Comparison of ENCODE assay signal across 8 cellular contexts in the genomic region with DNA sequence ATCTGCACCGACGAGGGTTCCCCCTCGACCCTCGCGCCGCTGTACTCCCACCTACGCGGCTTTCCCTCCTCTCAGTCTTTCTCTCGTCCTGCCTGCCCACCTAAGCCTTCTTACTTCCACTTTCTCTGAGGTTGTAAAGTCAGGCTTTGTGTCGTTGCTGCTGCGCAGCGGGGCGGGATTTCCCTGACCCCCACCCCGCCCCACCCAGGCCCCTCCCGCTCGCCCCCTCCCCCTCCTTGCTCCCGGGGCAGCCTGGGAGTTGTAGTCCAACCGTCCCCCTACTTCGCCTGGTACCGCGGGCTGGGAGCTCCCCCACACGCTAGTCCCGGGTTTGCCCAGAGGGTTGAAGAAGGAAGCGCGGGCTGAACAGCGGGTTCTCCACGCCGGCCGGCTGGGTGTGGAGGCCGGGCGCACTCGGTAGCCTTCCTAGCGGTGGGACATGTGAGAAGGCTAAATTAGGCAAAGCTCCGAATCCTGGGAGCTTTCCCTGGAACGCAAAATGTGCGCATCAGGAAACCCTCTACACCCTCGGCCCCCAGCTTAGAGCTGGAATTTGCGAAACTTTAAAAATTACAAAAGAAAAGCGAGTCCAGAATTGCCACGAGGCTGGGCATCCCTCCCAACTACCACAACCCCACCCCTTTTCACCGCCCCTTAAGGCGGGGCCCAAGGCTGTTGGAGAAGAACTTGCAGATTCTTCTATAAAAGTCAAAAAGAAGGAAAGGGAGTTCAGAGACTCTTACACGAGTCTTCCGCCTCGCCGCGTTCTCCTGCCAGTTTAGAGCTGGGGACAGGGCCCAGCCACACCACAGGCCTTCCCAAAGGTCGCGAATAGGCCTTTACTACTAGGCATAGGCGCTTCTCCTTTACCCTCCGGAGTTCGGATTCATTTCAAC. TPM values are rescaled to one million over a fixed set of nuclear protein-coding genes. Genes with fewer than 3 reads are reported as not detected.
DNase-seq lines count a peak whose midpoint lies in the region; ATAC-seq and TF ChIP-seq lines count a peak whose summit lies in the region.

ATP11C (minus strand) TSS at position 153 of the 896 bp plus-strand sequence. CDS start 1,011 bp downstream, outside the sequence.

- DNase-seq in AG09309 (ENCODE audit: low read depth) (peak; percentile 54), NCI-H524 (lab: John Stamatoyannopoulos, UW) (peak; percentile 84 to 89), medulla oblongata (ENCODE audit: extremely low spot score) (peak; percentile 86)
- DNase-seq in activated CD8-positive, alpha-beta T cell treated with anti-CD3 and anti-CD28 coated beads for 36 hours, result peak; percentile 86
- peak; percentile 73 for DNase-seq in effector CD4-positive, alpha-beta T cell
- peak; percentile 60 to 75 (median 73) for DNase-seq in stimulated activated CD4-positive, alpha-beta T cell treated with anti-CD3 and anti-CD28 coated beads, TNF-alpha, amount 100 ng/mL, for 48 hours (ENCODE audit: low read depth in 3 of 3)

- TF ChIP-seq CTCF in AG09309 (IDR thresholded peaks at IDR 0.05; ENCODE audit: control insufficient read depth, insufficient read depth, low read depth, low read length, missing control alignments), result peak; percentile 10
- TF ChIP-seq CTCF in activated CD8-positive, alpha-beta T cell treated with anti-CD3 and anti-CD28 coated beads for 36 hours (IDR thresholded peaks at IDR 0.05), result no peak

- no peaks in the 10 kb centered on the region for H3K27me3 Mint-ChIP-seq in activated CD8-positive, alpha-beta T cell treated with anti-CD3 and anti-CD28 coated beads for 36 hours

- ATAC-seq in GM18868 (IDR thresholded peaks at IDR 0.05; ENCODE audit: unreplicated experiment) (peak; percentile 78), HG03103 (IDR thresholded peaks at IDR 0.05; ENCODE audit: low read depth, unreplicated experiment) (peak; percentile 68)
- ATAC-seq in activated CD8-positive, alpha-beta T cell treated with anti-CD3 and anti-CD28 coated beads for 36 hours, result peak; percentile 92

- peak within 1 kb of the TSS; percentile 94 for H3K27ac Mint-ChIP-seq in activated CD8-positive, alpha-beta T cell treated with anti-CD3 and anti-CD28 coated beads for 36 hours

- peak within 1 kb of the TSS; percentile 85 for H3K4me3 ChIP-seq in AG09309 (ENCODE audit: control insufficient read depth, low read depth, low read length)

- H3K9me3 Mint-ChIP-seq in activated CD8-positive, alpha-beta T cell treated with anti-CD3 and anti-CD28 coated beads for 36 hours, result no peaks in the 10 kb centered on the region

- H3K4me3 Mint-ChIP-seq in activated CD8-positive, alpha-beta T cell treated with anti-CD3 and anti-CD28 coated beads for 36 hours, result peak within 1 kb of the TSS; percentile 76

- intact Hi-C loops in activated CD8-positive, alpha-beta T cell treated with anti-CD3 and anti-CD28 coated beads for 36 hours (cut with micrococcal nuclease), result no loop called here

- POLR2A ChIA-PET in activated CD8-positive, alpha-beta T cell treated with anti-CD3 and anti-CD28 coated beads for 36 hours (lab: Charles Lee), result no interaction called here

- H3K36me3 Mint-ChIP-seq in activated CD8-positive, alpha-beta T cell treated with anti-CD3 and anti-CD28 coated beads for 36 hours (ENCODE audit: low read depth), result peaks cover 2% of the 10 kb centered on the region

- H3K4me1 Mint-ChIP-seq in activated CD8-positive, alpha-beta T cell treated with anti-CD3 and anti-CD28 coated beads for 36 hours (ENCODE audit: low read depth), result peaks cover 19% of the 10 kb centered on the region

- CTCF ChIA-PET in activated CD8-positive, alpha-beta T cell treated with anti-CD3 and anti-CD28 coated beads for 36 hours (lab: Charles Lee), result no interaction called here

RNA-seq across cellular contexts. Expression of gene ATP11C, which starts in this region (rescaled TPM):
- total RNA-seq in activated CD8-positive, alpha-beta T cell treated with anti-CD3 and anti-CD28 coated beads for 36 hours, result 10 to 100 TPM; 19.3 to 27.0 TPM

Comparison
In these comparisons a context has a peak if more than half of its experiments do, and no peak if none do; other contexts are left out.
1. Peak in every context shown above with its lines: DNase-seq, ATAC-seq and H3K4me3 ChIP-seq.